ENCODE assay signal across 8 cellular contexts in the genomic region with DNA sequence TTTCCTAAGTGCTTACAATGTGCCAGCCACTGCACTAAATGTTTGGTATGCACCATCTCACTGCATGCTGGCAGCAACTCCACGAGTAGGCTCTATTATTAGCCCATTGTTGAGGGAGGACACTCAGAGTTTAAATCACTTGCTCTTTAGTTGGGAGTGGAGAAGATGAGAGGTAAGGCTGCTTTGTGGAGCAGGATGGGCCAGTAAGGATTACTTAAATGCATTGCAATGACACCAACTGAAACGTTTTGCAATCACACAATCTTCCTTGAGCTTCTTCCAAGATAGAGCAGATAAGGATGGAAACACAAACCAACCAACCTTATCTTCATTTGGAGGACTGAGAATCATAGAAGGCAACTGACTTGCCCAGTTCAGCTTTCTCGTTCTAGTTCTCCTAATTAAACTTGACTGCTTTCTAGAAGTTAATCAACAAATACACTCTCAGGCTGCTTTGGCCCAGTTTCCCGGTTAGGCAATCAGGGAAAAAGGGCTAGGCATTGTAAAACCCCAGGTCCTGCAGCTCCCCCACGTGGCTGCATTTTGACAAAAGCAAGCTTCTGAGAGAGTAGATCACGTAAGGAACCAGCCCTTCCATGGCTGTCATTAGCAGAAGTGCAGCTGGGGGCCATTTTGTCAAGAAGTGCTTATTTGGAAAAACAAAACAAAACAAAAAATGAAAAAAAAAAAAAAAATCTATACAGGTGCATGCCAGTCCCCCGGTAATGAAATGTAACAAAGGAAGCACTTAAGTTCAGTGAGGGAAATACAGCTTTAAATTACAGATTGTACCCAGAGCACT.
DNase-seq lines count a peak whose midpoint lies in the region; ATAC-seq and TF ChIP-seq lines count a peak whose summit lies in the region.

No MANE protein-coding gene starts in this region.

- H3K9ac ChIP-seq in skeletal muscle satellite cell (ENCODE audit: low read depth, low read length) = peak overlapping the region; percentile 84

- POLR2A ChIA-PET in HEK293 (lab: Yijun Ruan, JAX) = interaction anchor here (0.7 kb wide), 2 partner anchors 312 to 341 kb away, joined by 3 to 4 read pairs; no protein-coding TSS in a partner anchor

- CTCF ChIA-PET in HEK293 (lab: Yijun Ruan, JAX) = interaction anchor here (0.5 to 3.8 kb wide), 34 partner anchors 9 to 1616 kb away, joined by 3 to 39 read pairs (median 3); a partner anchor contains a TSS

- peak overlapping the region; percentile 41 for H3K27ac Mint-ChIP-seq in T-helper 2 cell treated with Interferon-gamma antibody and Interleukin-4, amounts not matched to agents 5 μg/mL and 100 μg/mL, for 36 hours

- H3K36me3 Mint-ChIP-seq in T-helper 2 cell treated with Interferon-gamma antibody and Interleukin-4, amounts not matched to agents 5 μg/mL and 100 μg/mL, for 36 hours (ENCODE audit: low read depth) = no peaks in the 10 kb centered on the region

- in situ Hi-C loops in astrocyte of the spinal cord (cut with HindIII; ENCODE audit: low sequenced_read_pairs) = no loop called here

- H3K4me3 Mint-ChIP-seq in T-helper 2 cell treated with Interferon-gamma antibody and Interleukin-4, amounts not matched to agents 5 μg/mL and 100 μg/mL, for 36 hours = no peak overlapping the region

- H3K4me1 Mint-ChIP-seq in T-helper 2 cell treated with Interferon-gamma antibody and Interleukin-4, amounts not matched to agents 5 μg/mL and 100 μg/mL, for 36 hours (ENCODE audit: low read depth) = peaks cover 51% of the 10 kb centered on the region

- no peak overlapping the region for H3K27ac ChIP-seq in HEK293 (ENCODE audit: extremely low read depth, low read depth, low read length)

- TF ChIP-seq CTCF in HEK293 (tag by site-specific recombination; IDR thresholded peaks at IDR 0.05) (peak; percentile 80), astrocyte of the spinal cord (IDR thresholded peaks at IDR 0.05; ENCODE audit: low read depth, low read length) (peak; percentile 76)

- H3K9me3 Mint-ChIP-seq in T-helper 2 cell treated with Interferon-gamma antibody and Interleukin-4, amounts not matched to agents 5 μg/mL and 100 μg/mL, for 36 hours = no peaks in the 10 kb centered on the region

- H3K36me3 ChIP-seq in HEK293 (ENCODE audit: control insufficient read depth in 2 of 2, insufficient read depth in 1 of 2, low read length in 2 of 2) = no peaks in the 10 kb centered on the region
- no peaks in the 10 kb centered on the region for H3K36me3 ChIP-seq in skeletal muscle satellite cell (ENCODE audit: insufficient read depth, low read length)

- H3K27me3 ChIP-seq in skeletal muscle satellite cell (ENCODE audit: control insufficient read depth, insufficient read depth, low read length) = no peaks in the 10 kb centered on the region

- ATAC-seq in HG03025 (IDR thresholded peaks at IDR 0.05; ENCODE audit: low FRiP score, unreplicated experiment) = no peak

- no peaks in the 10 kb centered on the region for H3K27me3 Mint-ChIP-seq in T-helper 2 cell treated with Interferon-gamma antibody and Interleukin-4, amounts not matched to agents 5 μg/mL and 100 μg/mL, for 36 hours (ENCODE audit: low read depth)

- H3K9me3 ChIP-seq in HEK293 (ENCODE audit: control insufficient read depth, insufficient read depth, low read depth, low read length) (no peaks in the 10 kb centered on the region), skeletal muscle satellite cell (replicated peaks; ENCODE audit: low read length) (no peaks in the 10 kb centered on the region)

- H3K4me1 ChIP-seq in HEK293 (ENCODE audit: control insufficient read depth, insufficient read depth, low read length) = no peaks in the 10 kb centered on the region
- H3K4me1 ChIP-seq in skeletal muscle satellite cell (ENCODE audit: control insufficient read depth, insufficient read depth, low read length) = peaks cover 40% of the 10 kb centered on the region

- DNase-seq in GM04504 (ENCODE audit: low read depth) (peak; percentile 95), MV-4-11 (lab: John Stamatoyannopoulos, UW) (peak; percentile 98), astrocyte of the spinal cord (ENCODE audit: low read depth, low spot score) (peak; percentile 94), iPS DF 4.7 (ENCODE audit: extremely low read depth, low spot score) (peak; percentile 89)
- DNase-seq in T-helper 2 cell treated with Interferon-gamma antibody and Interleukin-4, amounts not matched to agents 5 μg/mL and 100 μg/mL, for 36 hours (ENCODE audit: low spot score) = peak; percentile 59

- H3K4me3 ChIP-seq in HEK293 (ENCODE audit: low read depth, low read length) = no peak overlapping the region
- peak overlapping the region; percentile 4 for H3K4me3 ChIP-seq in astrocyte of the spinal cord (ENCODE audit: low read depth, low read length)
- peak overlapping the region; percentile 42 for H3K4me3 ChIP-seq in skeletal muscle satellite cell (ENCODE audit: low read length)

- peak overlapping the region; percentile 62 for H3K4me2 ChIP-seq in skeletal muscle satellite cell (ENCODE audit: low read length)

TF ChIP-seq in HEK293, 187 proteins besides CTCF, POLR2A, EP300 and RAD21 (continues in another document):
- TF ChIP-seq, protein P1, sequence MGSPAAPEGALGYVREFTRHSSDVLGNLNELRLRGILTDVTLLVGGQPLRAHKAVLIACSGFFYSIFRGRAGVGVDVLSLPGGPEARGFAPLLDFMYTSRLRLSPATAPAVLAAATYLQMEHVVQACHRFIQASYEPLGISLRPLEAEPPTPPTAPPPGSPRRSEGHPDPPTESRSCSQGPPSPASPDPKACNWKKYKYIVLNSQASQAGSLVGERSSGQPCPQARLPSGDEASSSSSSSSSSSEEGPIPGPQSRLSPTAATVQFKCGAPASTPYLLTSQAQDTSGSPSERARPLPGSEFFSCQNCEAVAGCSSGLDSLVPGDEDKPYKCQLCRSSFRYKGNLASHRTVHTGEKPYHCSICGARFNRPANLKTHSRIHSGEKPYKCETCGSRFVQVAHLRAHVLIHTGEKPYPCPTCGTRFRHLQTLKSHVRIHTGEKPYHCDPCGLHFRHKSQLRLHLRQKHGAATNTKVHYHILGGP (tag by site-specific recombination; IDR thresholded peaks at IDR 0.05) = no peak
- TF ChIP-seq ZNF768 (tag by site-specific recombination; IDR thresholded peaks at IDR 0.05) (no peak), ZNF561 (tag by site-specific recombination; IDR thresholded peaks at IDR 0.05; ENCODE audit: borderline replicate concordance) (0 out of 2 replicates have a peak, but pooled peaks have one; percentile 29), SP7 (tag by site-specific recombination; IDR thresholded peaks at IDR 0.05) (peak; percentile 49; the same call in 1 of the 2 replicates), ZNF24 (tag by site-specific recombination; IDR thresholded peaks at IDR 0.05) (no peak), KLF10 (tag by site-specific recombination; IDR thresholded peaks at IDR 0.05) (peak; percentile 29; the same call in 1 of the 2 replicates), IKZF3 (tag by site-specific recombination; IDR thresholded peaks at IDR 0.05) (peak; percentile 47), GLIS1 (tag by site-specific recombination; IDR thresholded peaks at IDR 0.05) (peak; percentile 22; the same call in 1 of the 2 replicates), ZNF473 (tag by site-specific recombination; IDR thresholded peaks at IDR 0.05) (no peak), ZNF335 (tag by site-specific recombination; conservative IDR thresholded peaks at IDR 0.05) (peak; percentile 23; the same call in 1 of the 2 replicates), ZNF654 (tag by site-specific recombination; IDR thresholded peaks at IDR 0.05; ENCODE audit: low read depth) (peak; percentile 98), ZBTB17 (tag by site-specific recombination; IDR thresholded peaks at IDR 0.05) (peak; percentile 64)
- TF ChIP-seq, protein P2, sequence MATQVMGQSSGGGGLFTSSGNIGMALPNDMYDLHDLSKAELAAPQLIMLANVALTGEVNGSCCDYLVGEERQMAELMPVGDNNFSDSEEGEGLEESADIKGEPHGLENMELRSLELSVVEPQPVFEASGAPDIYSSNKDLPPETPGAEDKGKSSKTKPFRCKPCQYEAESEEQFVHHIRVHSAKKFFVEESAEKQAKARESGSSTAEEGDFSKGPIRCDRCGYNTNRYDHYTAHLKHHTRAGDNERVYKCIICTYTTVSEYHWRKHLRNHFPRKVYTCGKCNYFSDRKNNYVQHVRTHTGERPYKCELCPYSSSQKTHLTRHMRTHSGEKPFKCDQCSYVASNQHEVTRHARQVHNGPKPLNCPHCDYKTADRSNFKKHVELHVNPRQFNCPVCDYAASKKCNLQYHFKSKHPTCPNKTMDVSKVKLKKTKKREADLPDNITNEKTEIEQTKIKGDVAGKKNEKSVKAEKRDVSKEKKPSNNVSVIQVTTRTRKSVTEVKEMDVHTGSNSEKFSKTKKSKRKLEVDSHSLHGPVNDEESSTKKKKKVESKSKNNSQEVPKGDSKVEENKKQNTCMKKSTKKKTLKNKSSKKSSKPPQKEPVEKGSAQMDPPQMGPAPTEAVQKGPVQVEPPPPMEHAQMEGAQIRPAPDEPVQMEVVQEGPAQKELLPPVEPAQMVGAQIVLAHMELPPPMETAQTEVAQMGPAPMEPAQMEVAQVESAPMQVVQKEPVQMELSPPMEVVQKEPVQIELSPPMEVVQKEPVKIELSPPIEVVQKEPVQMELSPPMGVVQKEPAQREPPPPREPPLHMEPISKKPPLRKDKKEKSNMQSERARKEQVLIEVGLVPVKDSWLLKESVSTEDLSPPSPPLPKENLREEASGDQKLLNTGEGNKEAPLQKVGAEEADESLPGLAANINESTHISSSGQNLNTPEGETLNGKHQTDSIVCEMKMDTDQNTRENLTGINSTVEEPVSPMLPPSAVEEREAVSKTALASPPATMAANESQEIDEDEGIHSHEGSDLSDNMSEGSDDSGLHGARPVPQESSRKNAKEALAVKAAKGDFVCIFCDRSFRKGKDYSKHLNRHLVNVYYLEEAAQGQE (tag by site-specific recombination; IDR thresholded peaks at IDR 0.05) = 0 out of 2 replicates have a peak, but pooled peaks have one; percentile 34
- TF ChIP-seq, protein P3, sequence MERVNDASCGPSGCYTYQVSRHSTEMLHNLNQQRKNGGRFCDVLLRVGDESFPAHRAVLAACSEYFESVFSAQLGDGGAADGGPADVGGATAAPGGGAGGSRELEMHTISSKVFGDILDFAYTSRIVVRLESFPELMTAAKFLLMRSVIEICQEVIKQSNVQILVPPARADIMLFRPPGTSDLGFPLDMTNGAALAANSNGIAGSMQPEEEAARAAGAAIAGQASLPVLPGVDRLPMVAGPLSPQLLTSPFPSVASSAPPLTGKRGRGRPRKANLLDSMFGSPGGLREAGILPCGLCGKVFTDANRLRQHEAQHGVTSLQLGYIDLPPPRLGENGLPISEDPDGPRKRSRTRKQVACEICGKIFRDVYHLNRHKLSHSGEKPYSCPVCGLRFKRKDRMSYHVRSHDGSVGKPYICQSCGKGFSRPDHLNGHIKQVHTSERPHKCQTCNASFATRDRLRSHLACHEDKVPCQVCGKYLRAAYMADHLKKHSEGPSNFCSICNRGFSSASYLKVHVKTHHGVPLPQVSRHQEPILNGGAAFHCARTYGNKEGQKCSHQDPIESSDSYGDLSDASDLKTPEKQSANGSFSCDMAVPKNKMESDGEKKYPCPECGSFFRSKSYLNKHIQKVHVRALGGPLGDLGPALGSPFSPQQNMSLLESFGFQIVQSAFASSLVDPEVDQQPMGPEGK (tag by site-specific recombination; IDR thresholded peaks at IDR 0.05) = no peak
